Comparison of ENCODE assay signal across 14 cellular contexts in the genomic region with DNA sequence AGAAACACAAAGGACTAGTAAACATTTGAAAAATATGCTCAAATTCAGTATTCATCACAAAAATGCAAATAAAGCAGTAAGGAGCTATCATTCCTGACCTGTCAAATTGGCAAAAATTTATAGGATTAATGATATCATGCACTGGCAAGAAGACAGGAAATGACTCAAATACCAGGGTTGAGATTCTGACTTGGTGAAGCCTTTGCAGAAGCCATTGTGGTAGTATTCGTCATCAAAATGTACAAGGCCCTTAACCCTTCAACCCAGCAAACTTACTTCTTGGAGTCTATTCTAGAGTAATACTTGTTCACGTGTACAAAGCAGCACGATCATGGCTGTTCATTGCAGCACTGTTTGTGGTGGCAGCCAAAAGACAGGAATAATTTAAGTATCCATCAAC.
DNase-seq lines count a peak whose midpoint lies in the region; ATAC-seq and TF ChIP-seq lines count a peak whose summit lies in the region.
"Had no signal": no experiment of that assay in that cellular context is flagged by ENCODE, and none has a peak within 500 bp of the region (broad histone marks: within the 10 kb centered on the region; RNA-seq: fewer than 3 reads in every experiment).

No MANE protein-coding gene starts in this region.

- peaks cover 8% of the 10 kb centered on the region for H3K4me1 ChIP-seq in foreskin keratinocyte
- no peaks in the 10 kb centered on the region for H3K4me1 ChIP-seq in effector memory CD4-positive, alpha-beta T cell (ENCODE audit: control insufficient read depth, insufficient read depth, low read length, poor library complexity, severe bottlenecking)
- no peaks in the 10 kb centered on the region for H3K4me1 ChIP-seq in Caco-2
- H3K4me1 ChIP-seq: lower lobe of right lung had no signal

- H3K27ac Mint-ChIP-seq in HFFc6 (peak overlapping the region; percentile 92), CD14-positive monocyte (no peak overlapping the region), Caco-2 (ENCODE audit: unreplicated experiment) (no peak overlapping the region)
- H3K27ac Mint-ChIP-seq in activated T-helper 17 cell treated with anti-CD3 and anti-CD28 coated beads, Interleukin-2, amount 50 U/mL, for 72 hours: no peak overlapping the region
- H3K27ac Mint-ChIP-seq: CD4-positive, alpha-beta T cell had no signal

- peaks cover 3% of the 10 kb centered on the region; the same call in 1 of the 2 replicates for H3K27me3 Mint-ChIP-seq in HFFc6 (ENCODE audit: insufficient read depth)
- no peaks in the 10 kb centered on the region for H3K27me3 Mint-ChIP-seq in activated T-helper 17 cell treated with anti-CD3 and anti-CD28 coated beads, Interleukin-2, amount 50 U/mL, for 72 hours
- peaks cover 0 to 4% (median 0%) of the 10 kb centered on the region in 3 donors for H3K27me3 Mint-ChIP-seq in CD14-positive monocyte (ENCODE audit: low read depth in 3 of 3)
- no peaks in the 10 kb centered on the region for H3K27me3 Mint-ChIP-seq in Caco-2 (ENCODE audit: insufficient read depth, unreplicated experiment)
- H3K27me3 Mint-ChIP-seq: CD4-positive, alpha-beta T cell had no signal

- no peak overlapping the region for H3K27ac ChIP-seq in foreskin keratinocyte
- no peak overlapping the region for H3K27ac ChIP-seq in effector memory CD4-positive, alpha-beta T cell (ENCODE audit: insufficient read depth, low read length, poor library complexity, severe bottlenecking)
- H3K27ac ChIP-seq: lower lobe of right lung had no signal

- BruUV-seq in Caco-2 (replicated peaks; lab: Mats Ljungman, UMichigan): no TSS peak

- no peak overlapping the region for H3K4me3 ChIP-seq in effector memory CD4-positive, alpha-beta T cell (ENCODE audit: insufficient read depth, low read depth, low read length, poor library complexity, severe bottlenecking)
- no peak overlapping the region for H3K4me3 ChIP-seq in Caco-2 (ENCODE audit: low read depth, low read length)
- H3K4me3 ChIP-seq: lower lobe of right lung, right atrium auricular region had no signal

- H3K9me3 Mint-ChIP-seq in HFFc6 (no peaks in the 10 kb centered on the region), CD14-positive monocyte (no peaks in the 10 kb centered on the region), Caco-2 (ENCODE audit: unreplicated experiment) (no peaks in the 10 kb centered on the region)
- no peaks in the 10 kb centered on the region for H3K9me3 Mint-ChIP-seq in activated T-helper 17 cell treated with anti-CD3 and anti-CD28 coated beads, Interleukin-2, amount 50 U/mL, for 72 hours
- H3K9me3 Mint-ChIP-seq: CD4-positive, alpha-beta T cell had no signal

- ATAC-seq in activated T-helper 17 cell treated with anti-CD3 and anti-CD28 coated beads, Interleukin-2, amount 50 U/mL, for 72 hours (replicated peaks): peak; percentile 79
- peak; percentile 95 for ATAC-seq in foreskin keratinocyte
- ATAC-seq: lower lobe of right lung had no signal

- no peaks in the 10 kb centered on the region for H3K9me3 ChIP-seq in effector memory CD4-positive, alpha-beta T cell (ENCODE audit: control insufficient read depth, low read length)
- H3K9me3 ChIP-seq in Caco-2: no peaks in the 10 kb centered on the region
- H3K9me3 ChIP-seq: lower lobe of right lung, right atrium auricular region had no signal

- H3K4me3 Mint-ChIP-seq in HFFc6: peak overlapping the region; percentile 34; the same call in 1 of the 2 replicates
- no peak overlapping the region for H3K4me3 Mint-ChIP-seq in activated T-helper 17 cell treated with anti-CD3 and anti-CD28 coated beads, Interleukin-2, amount 50 U/mL, for 72 hours
- H3K4me3 Mint-ChIP-seq in CD14-positive monocyte: no peak overlapping the region
- no peak overlapping the region for H3K4me3 Mint-ChIP-seq in Caco-2 (ENCODE audit: unreplicated experiment)
- H3K4me3 Mint-ChIP-seq: CD4-positive, alpha-beta T cell had no signal

- H3K36me3 Mint-ChIP-seq in HFFc6 (ENCODE audit: low read depth) (no peaks in the 10 kb centered on the region), CD14-positive monocyte (peaks cover 0 to 2% of the 10 kb centered on the region in 2 donors), Caco-2 (ENCODE audit: insufficient read depth, unreplicated experiment) (no peaks in the 10 kb centered on the region)
- H3K36me3 Mint-ChIP-seq in activated T-helper 17 cell treated with anti-CD3 and anti-CD28 coated beads, Interleukin-2, amount 50 U/mL, for 72 hours (ENCODE audit: low read depth): no peaks in the 10 kb centered on the region

- H3K27me3 ChIP-seq in foreskin keratinocyte: no peaks in the 10 kb centered on the region
- no peaks in the 10 kb centered on the region for H3K27me3 ChIP-seq in effector memory CD4-positive, alpha-beta T cell (replicated peaks; ENCODE audit: control insufficient read depth, insufficient read depth, low read length, poor library complexity, severe bottlenecking)
- H3K27me3 ChIP-seq in Caco-2 (replicated peaks; ENCODE audit: control insufficient read depth, insufficient read depth, low read length): no peaks in the 10 kb centered on the region
- H3K27me3 ChIP-seq: right atrium auricular region had no signal

- intact Hi-C loops in CD14-positive monocyte (cut with micrococcal nuclease) (no loop called here), Caco-2 (cut with micrococcal nuclease; ENCODE audit: unreplicated experiment) (no loop called here)

- no peak for TF ChIP-seq CTCF in HFFc6 (IDR thresholded peaks at IDR 0.05)
- no peak for TF ChIP-seq CTCF in foreskin keratinocyte (conservative IDR thresholded peaks at IDR 0.05)
- TF ChIP-seq CTCF in CD14-positive monocyte (IDR thresholded peaks at IDR 0.05): no peak
- no peak for TF ChIP-seq CTCF in Caco-2 (IDR thresholded peaks at IDR 0.05; ENCODE audit: insufficient read depth in 1 of 2, low read depth in 1 of 2, low read length in 1 of 2, severe bottlenecking in 1 of 2, unreplicated experiment in 1 of 2)

- CTCF ChIA-PET in Caco-2 (lab: Charles Lee): interaction anchor here (0.6 kb wide), 1 partner anchor 153 kb away, joined by 3 read pairs; no protein-coding TSS in a partner anchor

- POLR2A ChIA-PET in Caco-2 (lab: Charles Lee): no interaction called here

- in situ Hi-C loops in ACHN (cut with HindIII; ENCODE audit: low pct_ligation_motif_present, low pct_unique_long_range_greater_than_20kb, low sequenced_read_pairs): no loop called here

- peak; percentile 61 for DNase-seq in ACHN
- peak; percentile 78 for DNase-seq in HFFc6
- peak; percentile 51 to 75 for DNase-seq in foreskin keratinocyte
- DNase-seq in CD14-positive monocyte (ENCODE audit: low spot score): no peak
- no peak for DNase-seq in effector memory CD4-positive, alpha-beta T cell
- no peak for DNase-seq in germinal center (ENCODE audit: low spot score)
- no peak for DNase-seq in Caco-2
- DNase-seq: activated CD4-positive, alpha-beta T cell treated with anti-CD3 and anti-CD28 coated beads for 4 hours; activated naive CD4-positive, alpha-beta T cell treated with anti-CD3 and anti-CD28 coated beads, Interleukin-2, amount 50 U/mL, for 16 hours; CD4-positive, alpha-beta T cell; lower lobe of right lung; SIG-M5 had no signal

- no peaks in the 10 kb centered on the region for H3K36me3 ChIP-seq in effector memory CD4-positive, alpha-beta T cell (ENCODE audit: control insufficient read depth, insufficient read depth, low read length)
- H3K36me3 ChIP-seq in Caco-2 (ENCODE audit: control insufficient read depth, insufficient read depth, low read length): no peaks in the 10 kb centered on the region
- H3K36me3 ChIP-seq: lower lobe of right lung, right atrium auricular region had no signal

- peaks cover 37% of the 10 kb centered on the region for H3K4me1 Mint-ChIP-seq in HFFc6 (ENCODE audit: low read depth)
- no peaks in the 10 kb centered on the region for H3K4me1 Mint-ChIP-seq in activated T-helper 17 cell treated with anti-CD3 and anti-CD28 coated beads, Interleukin-2, amount 50 U/mL, for 72 hours
- peaks cover 4% of the 10 kb centered on the region for H3K4me1 Mint-ChIP-seq in CD14-positive monocyte
- peaks cover 6% of the 10 kb centered on the region for H3K4me1 Mint-ChIP-seq in Caco-2 (ENCODE audit: low read depth, unreplicated experiment)

Comparison
In these comparisons a context has a peak if more than half of its experiments do, and no peak if none do; other contexts are left out.
1. DNase-seq: peak in ACHN (single experiment), HFFc6 (single experiment) and foreskin keratinocyte (2 of 2); none in CD14-positive monocyte (single experiment), effector memory CD4-positive, alpha-beta T cell (0 of 3), germinal center (single experiment) and Caco-2 (0 of 2).